Comparison of ENCODE assay signal across 29 cellular contexts in genomic region chr2:39932198-39932597, GRCh38.
"Had no signal": no experiment of that assay in that cellular context is flagged by ENCODE, and none has a peak within 500 bp of the region (broad histone marks: within the 10 kb centered on the region; RNA-seq: fewer than 3 reads in every experiment).

No MANE protein-coding gene starts in this region.

- H3K27me3 Mint-ChIP-seq: activated naive CD8-positive, alpha-beta T cell treated with anti-CD3 and anti-CD28 coated beads, Interleukin-2, amount 10 ng/mL, durations not matched to agents 7 days and 5 days; dendritic cell treated with granulocyte-macrophage colony-stimulating factor and Interleukin-4, amounts not matched to agents 40 ng/mL and 50 ng/mL, for 4 days; stimulated activated naive B cell treated with anti-CD40 and anti-IgM and Interleukin-4, amounts not matched to agents 10 μg/mL and 1 μg/mL and 100 μg/mL, for 72 hours had no signal

- FAIRE-seq: frontal cortex, islet of Langerhans had no signal

- H3K36me3 Mint-ChIP-seq: mesothelial cell of epicardium; naive B cell; stimulated activated naive B cell treated with anti-CD40 and anti-IgM and Interleukin-4, amounts not matched to agents 10 μg/mL and 1 μg/mL and 100 μg/mL, for 72 hours; T-cell had no signal

- H3K27ac ChIP-seq: epithelial cell of prostate, esophagus squamous epithelium, neutrophil, ovary, prostate gland, stomach, tibial artery, upper lobe of right lung had no signal

- H3K4me3 ChIP-seq: esophagus squamous epithelium, ovary, prostate gland, stomach, tibial artery, upper lobe of right lung had no signal

- H3K4me1 Mint-ChIP-seq: central memory CD8-positive, alpha-beta T cell; naive B cell; nephron progenitor cell; stimulated activated naive B cell treated with anti-CD40 and anti-IgM and Interleukin-4, amounts not matched to agents 10 μg/mL and 1 μg/mL and 100 μg/mL, for 72 hours; T-cell had no signal

- H3K9me3 Mint-ChIP-seq: activated naive CD4-positive, alpha-beta T cell treated with anti-CD3 and anti-CD28 coated beads for 36 hours; activated naive CD8-positive, alpha-beta T cell treated with anti-CD3 and anti-CD28 coated beads, Interleukin-2, amount 10 ng/mL, durations not matched to agents 7 days and 5 days; activated T-helper 1 cell treated with anti-CD3 and anti-CD28 coated beads, Interleukin-12 subunit alpha, Interleukin-12 subunit beta, Interleukin-2, Interleukin-4 antibody, amounts not matched to agents 30 ng/mL and 10 ng/mL and 1 ng/mL, durations not matched to agents 14 hours and 24 hours and 36 hours; central memory CD8-positive, alpha-beta T cell; dendritic cell treated with granulocyte-macrophage colony-stimulating factor and Interleukin-4, amounts not matched to agents 40 ng/mL and 50 ng/mL, for 4 days; mesothelial cell of epicardium; nephron progenitor cell; stimulated activated naive B cell treated with anti-CD40 and anti-IgM and Interleukin-4, amounts not matched to agents 10 μg/mL and 1 μg/mL and 100 μg/mL, for 72 hours; T-cell had no signal

- H3K36me3 ChIP-seq: esophagus squamous epithelium, neutrophil, ovary, prostate gland, stomach, tibial artery, upper lobe of right lung had no signal

- H3K27me3 ChIP-seq: esophagus squamous epithelium, neutrophil, ovary, stomach had no signal

- H3K4me3 Mint-ChIP-seq: activated naive CD4-positive, alpha-beta T cell treated with anti-CD3 and anti-CD28 coated beads for 36 hours; activated naive CD8-positive, alpha-beta T cell treated with anti-CD3 and anti-CD28 coated beads, Interleukin-2, amount 10 ng/mL, durations not matched to agents 7 days and 5 days; activated T-helper 1 cell treated with anti-CD3 and anti-CD28 coated beads, Interleukin-12 subunit alpha, Interleukin-12 subunit beta, Interleukin-2, Interleukin-4 antibody, amounts not matched to agents 30 ng/mL and 10 ng/mL and 1 ng/mL, durations not matched to agents 14 hours and 24 hours and 36 hours; central memory CD8-positive, alpha-beta T cell; dendritic cell treated with granulocyte-macrophage colony-stimulating factor and Interleukin-4, amounts not matched to agents 40 ng/mL and 50 ng/mL, for 4 days; mesothelial cell of epicardium; naive B cell; nephron progenitor cell; stimulated activated naive B cell treated with anti-CD40 and anti-IgM and Interleukin-4, amounts not matched to agents 10 μg/mL and 1 μg/mL and 100 μg/mL, for 72 hours; T-cell had no signal

- ATAC-seq: left colon; stimulated activated naive B cell treated with anti-CD40 and anti-IgM and Interleukin-4, amounts not matched to agents 10 μg/mL and 1 μg/mL and 100 μg/mL, for 72 hours; T-cell; upper lobe of right lung had no signal

- H3K4me1 ChIP-seq: esophagus squamous epithelium, prostate gland, tibial artery, upper lobe of right lung had no signal

- DNase-seq: activated CD4-positive, alpha-beta T cell treated with anti-CD3 and anti-CD28 coated beads for 4 hours; activated CD4-positive, alpha-beta T cell treated with anti-CD3 and anti-CD28 coated beads, Interleukin-2, amount 50 U/mL, for 4 hours; activated CD4-positive, CD25-positive, alpha-beta regulatory T cell; activated effector memory CD4-positive, alpha-beta T cell treated with anti-CD3 and anti-CD28 coated beads, Interleukin-2, amount 50 U/mL, for 16 hours; activated naive CD4-positive, alpha-beta T cell treated with anti-CD3 and anti-CD28 coated beads for 36 hours; activated naive CD8-positive, alpha-beta T cell treated with anti-CD3 and anti-CD28 coated beads, Interleukin-2, amount 10 ng/mL, durations not matched to agents 7 days and 5 days; activated T-cell treated with anti-CD3 and anti-CD28 coated beads for 4 hours; amniotic stem cell; esophagus squamous epithelium; left colon; naive B cell; nephron progenitor cell; ovary; stimulated activated CD4-positive, alpha-beta T cell treated with anti-CD3 and anti-CD28 coated beads, Interleukin-15, amount 100 ng/mL, for 24 hours; stimulated activated CD4-positive, alpha-beta T cell treated with anti-CD3 and anti-CD28 coated beads, Interleukin-2, amount 100 ng/mL, for 24 hours; stimulated activated naive B cell treated with anti-CD40 and anti-IgM and Interleukin-4, amounts not matched to agents 10 μg/mL and 1 μg/mL and 100 μg/mL, for 72 hours; stomach; T-cell; tibial artery; upper lobe of right lung had no signal

- H3K27ac Mint-ChIP-seq: activated naive CD4-positive, alpha-beta T cell treated with anti-CD3 and anti-CD28 coated beads for 36 hours; activated naive CD8-positive, alpha-beta T cell treated with anti-CD3 and anti-CD28 coated beads, Interleukin-2, amount 10 ng/mL, durations not matched to agents 7 days and 5 days; activated T-helper 1 cell treated with anti-CD3 and anti-CD28 coated beads, Interleukin-12 subunit alpha, Interleukin-12 subunit beta, Interleukin-2, Interleukin-4 antibody, amounts not matched to agents 30 ng/mL and 10 ng/mL and 1 ng/mL, durations not matched to agents 14 hours and 24 hours and 36 hours; dendritic cell treated with granulocyte-macrophage colony-stimulating factor and Interleukin-4, amounts not matched to agents 40 ng/mL and 50 ng/mL, for 4 days; mesothelial cell of epicardium; naive B cell; stimulated activated naive B cell treated with anti-CD40 and anti-IgM and Interleukin-4, amounts not matched to agents 10 μg/mL and 1 μg/mL and 100 μg/mL, for 72 hours; T-cell had no signal

- H3K9me3 ChIP-seq: esophagus squamous epithelium, neutrophil, ovary, prostate gland, stomach, tibial artery, upper lobe of right lung had no signal
